ENCODE assay signal across 11 cellular contexts in genomic region chr6:37365791-37366190, GRCh38. TPM values are rescaled to one million over a fixed set of nuclear protein-coding genes. Genes with fewer than 3 reads are reported as not detected.
A peak's percentile ranks its signal among the peaks of the same experiment; 100 is the strongest.
DNase-seq lines count a peak whose midpoint lies in the region; ATAC-seq, FAIRE-seq and TF ChIP-seq lines count a peak whose summit lies in the region.
"Had no signal": no experiment of that assay in that cellular context is flagged by ENCODE, and none has a peak within 500 bp of the region (broad histone marks: within the 10 kb centered on the region; RNA-seq: fewer than 3 reads in every experiment).

No MANE protein-coding gene starts in this region.

- TF ChIP-seq CTCF in D721Med (IDR thresholded peaks at IDR 0.05; ENCODE audit: insufficient read depth, missing control alignments) (peak; percentile 51), mammary epithelial cell (conservative IDR thresholded peaks at IDR 0.05 in 1 of 2, IDR thresholded peaks at IDR 0.05 in 1 of 2; ENCODE audit: extremely low read depth in 1 of 2, insufficient read depth in 1 of 2, low read depth in 1 of 2, low read length in 2 of 2) (peak; percentile 2 to 29), HepG2 (CRISPR knock-in tag; IDR thresholded peaks at IDR 0.05) (peak; percentile 55)

- no peak overlapping the region for H3K27ac ChIP-seq in mammary epithelial cell (ENCODE audit: insufficient read depth, low read depth, low read length)
- no peak overlapping the region for H3K27ac ChIP-seq in HepG2 (ENCODE audit: extremely low read length, insufficient read depth, low read length)

- no peak for ATAC-seq in HepG2
- ATAC-seq in GM21381 (IDR thresholded peaks at IDR 0.05; ENCODE audit: unreplicated experiment), result no peak
- ATAC-seq in HG03342 (IDR thresholded peaks at IDR 0.05; ENCODE audit: unreplicated experiment), result no peak
- ATAC-seq in HG03469 (IDR thresholded peaks at IDR 0.05; ENCODE audit: unreplicated experiment), result no peak

- peaks cover 26% of the 10 kb centered on the region for H3K36me3 ChIP-seq in mammary epithelial cell (ENCODE audit: insufficient read depth, low read length)
- peaks cover 14 to 58% of the 10 kb centered on the region in 2 experiments for H3K36me3 ChIP-seq in HepG2 (replicated peaks in 1 of 2; ENCODE audit: control insufficient read depth in 1 of 2, insufficient read depth in 2 of 2, low read length in 2 of 2)

- H3K4me1 ChIP-seq in mammary epithelial cell (ENCODE audit: insufficient read depth, low read length), result no peaks in the 10 kb centered on the region
- H3K4me1 ChIP-seq in HepG2 (ENCODE audit: insufficient read depth, low read length), result peaks cover 45% of the 10 kb centered on the region

- TF ChIP-seq EP300 in HepG2 (IDR thresholded peaks at IDR 0.05; ENCODE audit: low read depth in 2 of 2, low read length in 2 of 2) (no peak), HepG2 (CRISPR knock-in tag; IDR thresholded peaks at IDR 0.05; ENCODE audit: borderline replicate concordance) (no peak)

- 63% methylated on average over 2 of the region's 2 CpGs for WGBS in mammary epithelial cell (ENCODE audit: low coverage, missing lambda C conversion rate)
- 73% methylated on average over 2 of the region's 2 CpGs for WGBS in HepG2 (ENCODE audit: low lambda C conversion rate)

- BruUV-seq in mammary epithelial cell (replicated peaks; lab: Mats Ljungman, UMichigan) (no TSS peak), HepG2 (replicated peaks; lab: Mats Ljungman, UMichigan) (no TSS peak)

- CTCF ChIA-PET in mammary epithelial cell (lab: Charles Lee; ENCODE audit: low non-redundant PET), result interaction anchor here (0.6 kb wide), 1 partner anchor 326 kb away, joined by 5 read pairs; no protein-coding TSS in a partner anchor
- CTCF ChIA-PET in HepG2 (lab: Yijun Ruan, JAX; ENCODE audit: low intra/inter-chr PET ratio, low total read pairs), result interaction anchor here (2.7 kb wide), 1 partner anchor 16 kb away, joined by 18 read pairs; no protein-coding TSS in a partner anchor

- no peak overlapping the region for H3K9ac ChIP-seq in mammary epithelial cell (ENCODE audit: insufficient read depth, low read length)
- H3K9ac ChIP-seq in HepG2 (ENCODE audit: insufficient read depth, low read depth, low read length), result no peak overlapping the region

- H2AFZ ChIP-seq in mammary epithelial cell (ENCODE audit: low read depth, low read length) (no peak overlapping the region), HepG2 (ENCODE audit: low read length) (no peak overlapping the region)

- H3K9me3 ChIP-seq in mammary epithelial cell (replicated peaks; ENCODE audit: insufficient read depth, low read length) (no peaks in the 10 kb centered on the region), HepG2 (ENCODE audit: low read length) (no peaks in the 10 kb centered on the region)

- H4K20me1 ChIP-seq in mammary epithelial cell (ENCODE audit: insufficient read depth, low read length), result no peaks in the 10 kb centered on the region
- peaks cover 11% of the 10 kb centered on the region for H4K20me1 ChIP-seq in HepG2 (ENCODE audit: insufficient read depth, low read length)

- TF ChIP-seq POLR2A in HepG2 (IDR thresholded peaks at IDR 0.05; ENCODE audit: insufficient read depth in 1 of 2, low read depth in 2 of 2, low read length in 2 of 2), result no peak

- FAIRE-seq in D721Med (lab: Jason Lieb, UNC) (no peak), HepG2 (lab: Jason Lieb, UNC) (no peak)
- FAIRE-seq: colon had no signal

- POLR2A ChIA-PET in HepG2 (lab: Yijun Ruan, JAX), result interaction anchor here (1.2 to 1.7 kb wide), 2 partner anchors 11 to 40 kb away, joined by 4 to 6 read pairs; partner anchors contain the start of gene RNF8

- intact Hi-C loops in mammary epithelial cell (cut with micrococcal nuclease) (no loop called here), HepG2 (cut with micrococcal nuclease; ENCODE audit: unreplicated experiment) (no loop called here)

- dilution Hi-C loops in mammary epithelial cell (cut with HindIII; ENCODE audit: low sequenced_read_pairs), result no loop called here

- DNase-seq in D721Med (ENCODE audit: insufficient read length, low spot score) (no peak), MV-4-11 (lab: John Stamatoyannopoulos, UW) (peak; percentile 13), mammary epithelial cell (no peak), HepG2 (ENCODE audit: low spot score) (peak; percentile 42), NCI-H345 treated with DMSO at 0.1 percent for 48 hours (lab: John Stamatoyannopoulos, UW; ENCODE audit: unreplicated experiment) (no peak)
- DNase-seq: activated CD4-positive, alpha-beta T cell treated with anti-CD3 and anti-CD28 coated beads for 48 hours; MM.1S had no signal

- H3K4me3 ChIP-seq in mammary epithelial cell (replicated peaks in 1 of 3; ENCODE audit: insufficient read depth in 1 of 3, low read depth in 2 of 3, low read length in 3 of 3), result no peak overlapping the region
- no peak overlapping the region for H3K4me3 ChIP-seq in HepG2 (replicated peaks in 1 of 3; ENCODE audit: insufficient read depth in 1 of 3, low read depth in 2 of 3, low read length in 3 of 3)

- H3K79me2 ChIP-seq in mammary epithelial cell (ENCODE audit: insufficient read depth, low read length) (peaks cover 19% of the 10 kb centered on the region), HepG2 (ENCODE audit: insufficient read depth, low read length) (no peaks in the 10 kb centered on the region)

- TF ChIP-seq RAD21 in HepG2 (CRISPR knock-in tag; IDR thresholded peaks at IDR 0.05), result no peak

- H3K4me2 ChIP-seq in mammary epithelial cell (ENCODE audit: insufficient read depth, low read depth, low read length), result no peak overlapping the region
- H3K4me2 ChIP-seq in HepG2 (ENCODE audit: low read depth, low read length), result no peak overlapping the region

- H3K27me3 ChIP-seq in mammary epithelial cell (ENCODE audit: insufficient read depth, low read length) (no peaks in the 10 kb centered on the region), HepG2 (ENCODE audit: control insufficient read depth in 1 of 2, insufficient read depth in 2 of 2, low read length in 2 of 2) (no peaks in the 10 kb centered on the region)

- in situ Hi-C loops in mammary epithelial cell (cut with MboI; ENCODE audit: low sequenced_read_pairs in 2 of 2) (loop anchor here in 1 of 2 donors (25.0 kb wide), 1 partner anchor 322 kb away; the partner anchor contains the start of gene MDGA1), HepG2 (cut with HindIII; ENCODE audit: extremely low pct_ligation_motif_present, low pct_unique_long_range_greater_than_20kb) (no loop called here)

TF ChIP-seq in HepG2, 621 proteins besides CTCF, POLR2A, EP300 and RAD21 (continues in another document):
- TF ChIP-seq SMC3 (IDR thresholded peaks at IDR 0.05; ENCODE audit: low read length) (0 out of 2 replicates have a peak, but pooled peaks have one; percentile 9), ZFP62 (CRISPR knock-in tag; IDR thresholded peaks at IDR 0.05) (no peak), ELF3 (CRISPR knock-in tag; IDR thresholded peaks at IDR 0.05) (no peak), ZNF652 (CRISPR knock-in tag; IDR thresholded peaks at IDR 0.05; ENCODE audit: borderline replicate concordance, low read depth) (peak; percentile 51; the same call in 1 of the 2 replicates), ZNF792 (CRISPR knock-in tag; IDR thresholded peaks at IDR 0.05) (no peak), HBP1 (CRISPR knock-in tag; IDR thresholded peaks at IDR 0.05; ENCODE audit: low read depth) (no peak)

RNA-seq across cellular contexts. Expression of gene RNF8, which starts 12.0 kb away (rescaled TPM):
- total RNA-seq in mammary epithelial cell (10 to 100 TPM; 15.2 to 30.0 TPM), HepG2 (2016; rRNA removed; fragmentation: Illumina TruSeq; extraction: Trizol) (47.6 and 65.7 TPM in 2 replicates)
- polyA plus RNA-seq in mammary epithelial cell (19.2 TPM), HepG2 (2011; rRNA removed) (18.1 and 21.8 TPM in 2 replicates)
- polyA minus RNA-seq in mammary epithelial cell, result 22.9 TPM
- total RNA-seq in HepG2 (2016; cell fraction: cytosol; rRNA removed; fragmentation: Illumina TruSeq; extraction: Trizol; ENCODE audit: low read depth), result 16.8 and 18.5 TPM in 2 replicates
- 50.2 and 62.5 TPM in 2 replicates for total RNA-seq in HepG2 (2016; cell fraction: insoluble cytoplasmic fraction; rRNA removed; fragmentation: Illumina TruSeq; extraction: Trizol)
- total RNA-seq in HepG2 (2016; cell fraction: membrane; rRNA removed; fragmentation: Illumina TruSeq; extraction: Trizol), result 49.0 and 52.6 TPM in 2 replicates
- 23.5 and 26.1 TPM in 2 replicates for total RNA-seq in HepG2 (2016; cell fraction: nucleus; rRNA removed; fragmentation: Illumina TruSeq; extraction: Trizol)
- polyA plus RNA-seq in HepG2 (2011; cell fraction: cytosol; rRNA removed), result 14.6 and 17.3 TPM in 2 replicates
- 9.4 and 14.3 TPM in 2 replicates for polyA plus RNA-seq in HepG2 (2011; cell fraction: nucleus; rRNA removed)
- polyA plus RNA-seq in HepG2 (2012), result 24.3 and 28.0 TPM in 2 replicates
- 17.6 and 20.1 TPM in 2 replicates for polyA plus RNA-seq in HepG2 (2016; cell fraction: cytosol; fragmentation: Illumina TruSeq; extraction: Trizol; ENCODE audit: low read depth)
- 63.7 and 63.8 TPM in 2 replicates for polyA plus RNA-seq in HepG2 (2016; cell fraction: insoluble cytoplasmic fraction; fragmentation: Illumina TruSeq; extraction: Trizol; ENCODE audit: low read depth)
- 35.4 and 37.9 TPM in 2 replicates for polyA plus RNA-seq in HepG2 (2016; cell fraction: membrane; fragmentation: Illumina TruSeq; extraction: Trizol; ENCODE audit: low read depth)
- 31.4 and 32.1 TPM in 2 replicates for polyA plus RNA-seq in HepG2 (2016; cell fraction: nucleus; fragmentation: Illumina TruSeq; extraction: Trizol; ENCODE audit: insufficient read depth, low read depth)
- 3.9 and 9.7 TPM in 2 replicates for polyA minus RNA-seq in HepG2 (2011; rRNA and poly(A)+ RNA removed; ENCODE audit: low replicate concordance)
- 11.1 and 11.7 TPM in 2 replicates for polyA minus RNA-seq in HepG2 (2011; cell fraction: cytosol; rRNA and poly(A)+ RNA removed)
- 15.8 and 22.9 TPM in 2 replicates for polyA minus RNA-seq in HepG2 (2011; cell fraction: nucleus; rRNA and poly(A)+ RNA removed)

Comparison
In these comparisons a context has a peak if more than half of its experiments do, and no peak if none do; other contexts are left out.
1. DNase-seq: peak in MV-4-11 (single experiment) and HepG2 (single experiment); none in D721Med (single experiment), mammary epithelial cell (single experiment) and NCI-H345 treated with DMSO at 0.1 percent for 48 hours (single experiment).
2. Peak in every context shown above with its lines, with median percentiles within 50 percentile points of each other: CTCF ChIP-seq.